Comparison of ENCODE assay signal across 9 cellular contexts in the genomic region with DNA sequence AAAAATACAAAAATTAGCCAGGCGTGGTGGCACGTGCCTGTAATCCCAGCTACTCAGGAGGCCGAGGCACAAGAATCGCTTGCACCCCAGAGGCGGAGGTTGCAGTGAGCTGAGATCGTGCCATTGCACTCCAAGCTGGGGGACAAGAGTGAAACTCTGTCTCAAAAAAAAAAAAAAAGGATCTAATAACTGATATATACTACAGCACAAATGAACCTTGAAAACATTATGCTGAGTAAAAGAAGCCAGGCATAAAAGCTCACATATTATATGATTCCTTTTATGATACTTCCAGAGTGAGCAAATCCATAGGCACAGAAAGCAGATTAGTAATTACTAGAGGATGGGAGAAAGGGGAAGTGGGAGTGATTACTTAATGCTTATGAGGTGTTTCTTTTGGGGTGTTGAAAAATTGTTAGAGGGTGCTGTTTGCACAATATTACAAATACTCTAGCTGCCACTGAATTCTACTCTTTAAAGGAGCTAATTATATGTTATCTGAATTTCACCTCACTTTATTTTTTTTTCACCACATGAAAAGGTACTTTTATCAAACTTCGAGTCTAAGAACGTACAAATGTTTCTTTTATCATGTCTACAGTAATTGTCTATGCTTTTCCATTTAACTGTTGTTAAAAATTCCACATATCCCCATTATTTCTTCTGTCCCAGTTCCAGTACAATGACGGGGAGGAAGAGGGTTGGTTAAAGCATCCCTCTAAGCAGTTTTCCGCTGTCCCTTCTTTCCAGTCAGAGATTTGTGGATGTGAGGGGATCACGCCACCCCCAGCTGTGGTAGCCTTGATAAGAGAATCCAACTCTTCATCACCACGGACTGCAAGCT.
DNase-seq lines count a peak whose midpoint lies in the region; ATAC-seq and TF ChIP-seq lines count a peak whose summit lies in the region.
"Had no signal": no experiment of that assay in that cellular context is flagged by ENCODE, and none has a peak within 500 bp of the region (broad histone marks: within the 10 kb centered on the region; RNA-seq: fewer than 3 reads in every experiment).

No MANE protein-coding gene starts in this region.

- H3K9ac ChIP-seq in skeletal muscle tissue (ENCODE audit: low read depth in 1 of 3, low read length in 3 of 3) = peak overlapping the region; percentile 63 to 76 (median 65)

- H3K27me3 ChIP-seq in skeletal muscle tissue (ENCODE audit: control insufficient read depth in 3 of 3, insufficient read depth in 3 of 3, low read length in 3 of 3) = no peaks in the 10 kb centered on the region

- ATAC-seq in GM19452 (IDR thresholded peaks at IDR 0.05; ENCODE audit: unreplicated experiment) = no peak

- H3K4me1 ChIP-seq in skeletal muscle tissue (ENCODE audit: control insufficient read depth in 3 of 3, insufficient read depth in 3 of 3, low read length in 3 of 3) = no peaks in the 10 kb centered on the region

- TF ChIP-seq CTCF in WI38 (IDR thresholded peaks at IDR 0.05; ENCODE audit: low read depth, low read length) (no peak), foreskin fibroblast (IDR thresholded peaks at IDR 0.05; ENCODE audit: low read depth, low read length) (no peak)

- H3K36me3 ChIP-seq in skeletal muscle tissue (ENCODE audit: control insufficient read depth in 3 of 3, insufficient read depth in 3 of 3, low read length in 3 of 3) = no peaks in the 10 kb centered on the region

- DNase-seq in NCI-H1436 treated with DMSO at 0.1 percent for 48 hours (lab: John Stamatoyannopoulos, UW) (peak; percentile 4), NCI-H1436 (lab: John Stamatoyannopoulos, UW) (no peak), foreskin fibroblast (no peak), OCI-M2 (lab: John Stamatoyannopoulos, UW; ENCODE audit: unreplicated experiment) (no peak), COLO829 (ENCODE audit: low spot score) (no peak)
- DNase-seq: cerebellar nuclear complex had no signal

- no peaks in the 10 kb centered on the region for H3K9me3 ChIP-seq in skeletal muscle tissue (ENCODE audit: control insufficient read depth in 3 of 3, low read length in 3 of 3)

- peak overlapping the region; percentile 49 for H3K4me3 ChIP-seq in WI38 (ENCODE audit: low read depth, low read length)
- H3K4me3 ChIP-seq in foreskin fibroblast (ENCODE audit: low read depth in 1 of 2, low read length in 2 of 2) = peak overlapping the region; percentile 39 to 44
- peak overlapping the region; percentile 66 to 68 (median 67) for H3K4me3 ChIP-seq in skeletal muscle tissue (ENCODE audit: low read length in 3 of 3)

- H3K27ac ChIP-seq in skeletal muscle tissue (ENCODE audit: low read depth, low read length) = peak overlapping the region; percentile 66
